In genomic region chr6:111427341-111428116, GRCh38 we compare ENCODE assay signal across 8 cellular contexts. TPM values are rescaled to one million over a fixed set of nuclear protein-coding genes. Genes with fewer than 3 reads are reported as not detected.
DNase-seq lines count a peak whose midpoint lies in the region; ATAC-seq and TF ChIP-seq lines count a peak whose summit lies in the region.

No MANE protein-coding gene starts in this region.

- H3K4me1 ChIP-seq in gastroesophageal sphincter, result peaks cover 10 to 63% (median 15%) of the 10 kb centered on the region in 3 donors

- H3K27me3 Mint-ChIP-seq in stimulated activated naive CD8-positive, alpha-beta T cell treated with anti-CD3 and anti-CD28 coated beads, Interleukin-15, amount 100 ng/mL, for 72 hours, result no peaks in the 10 kb centered on the region

- H3K36me3 ChIP-seq in gastroesophageal sphincter, result peaks cover 0 to 7% of the 10 kb centered on the region in 2 donors

- H3K4me3 ChIP-seq in gastroesophageal sphincter (no peak overlapping the region), coronary artery (no peak overlapping the region)

- H3K27me3 ChIP-seq in gastroesophageal sphincter, result no peaks in the 10 kb centered on the region

- TF ChIP-seq EP300 in gastroesophageal sphincter (IDR thresholded peaks at IDR 0.05), result no peak

- H3K27ac Mint-ChIP-seq in stimulated activated naive CD8-positive, alpha-beta T cell treated with anti-CD3 and anti-CD28 coated beads, Interleukin-15, amount 100 ng/mL, for 72 hours, result no peak overlapping the region

- peaks cover 58% of the 10 kb centered on the region for H3K4me1 Mint-ChIP-seq in stimulated activated naive CD8-positive, alpha-beta T cell treated with anti-CD3 and anti-CD28 coated beads, Interleukin-15, amount 100 ng/mL, for 72 hours

- no peak overlapping the region for H3K27ac ChIP-seq in gastroesophageal sphincter
- no peak overlapping the region for H3K27ac ChIP-seq in coronary artery

- no peak for TF ChIP-seq POLR2A in gastroesophageal sphincter (IDR thresholded peaks at IDR 0.05)

- peaks cover 0 to 9% (median 0%) of the 10 kb centered on the region in 3 donors for H3K9me3 ChIP-seq in gastroesophageal sphincter

- H3K9me3 Mint-ChIP-seq in stimulated activated naive CD8-positive, alpha-beta T cell treated with anti-CD3 and anti-CD28 coated beads, Interleukin-15, amount 100 ng/mL, for 72 hours, result peaks cover 20 to 32% of the 10 kb centered on the region in 2 donors

- H3K4me3 Mint-ChIP-seq in stimulated activated naive CD8-positive, alpha-beta T cell treated with anti-CD3 and anti-CD28 coated beads, Interleukin-15, amount 100 ng/mL, for 72 hours, result peak overlapping the region; percentile 67 to 74

- peak; percentile 14 for DNase-seq in activated CD4-positive, alpha-beta T cell treated with anti-CD3 and anti-CD28 coated beads for 48 hours
- DNase-seq in activated CD4-positive, alpha-beta T cell treated with anti-CD3 and anti-CD28 coated beads for 1 hour, result no peak
- DNase-seq in RPMI7951 (ENCODE audit: low read depth) (peak; percentile 88), dermis blood vessel endothelial cell (peak; percentile 86), coronary artery (ENCODE audit: low spot score) (no peak)
- DNase-seq in stimulated activated naive CD8-positive, alpha-beta T cell treated with anti-CD3 and anti-CD28 coated beads, Interleukin-15, amount 100 ng/mL, for 72 hours, result peak; percentile 17 to 30

- WGBS in gastroesophageal sphincter (ENCODE audit: low coverage in 1 of 2), 2 donors, result 53 to 60% methylated on average over 4 to 5 of the region's 5 CpGs

- ATAC-seq in HG02885 (IDR thresholded peaks at IDR 0.05; ENCODE audit: poor library complexity, unreplicated experiment) (peak; percentile 82), gastroesophageal sphincter (no peak)
- ATAC-seq in stimulated activated naive CD8-positive, alpha-beta T cell treated with anti-CD3 and anti-CD28 coated beads, Interleukin-15, amount 100 ng/mL, for 72 hours, result peak; percentile 95

- no peak for TF ChIP-seq CTCF in gastroesophageal sphincter (IDR thresholded peaks at IDR 0.05)
- TF ChIP-seq CTCF in coronary artery (IDR thresholded peaks at IDR 0.05), result no peak

RNA-seq across cellular contexts. Expression of gene REV3L, which starts 55.5 kb away (rescaled TPM):
- total RNA-seq in RPMI7951 (2014; rRNA removed; shearing (Covaris generic)), result 18.6 and 22.8 TPM in 2 replicates
- 39.5 and 61.2 TPM in 2 replicates for total RNA-seq in dermis blood vessel endothelial cell
- 10 to 100 TPM; 40.7 to 84.1 (median 52.6) TPM for total RNA-seq in gastroesophageal sphincter

Comparison
In these comparisons a context has a peak if more than half of its experiments do, and no peak if none do; other contexts are left out.
1. DNase-seq: peak in activated CD4-positive, alpha-beta T cell treated with anti-CD3 and anti-CD28 coated beads for 48 hours (single experiment), RPMI7951 (single experiment), dermis blood vessel endothelial cell (single experiment) and stimulated activated naive CD8-positive, alpha-beta T cell treated with anti-CD3 and anti-CD28 coated beads, Interleukin-15, amount 100 ng/mL, for 72 hours (2 of 2); none in activated CD4-positive, alpha-beta T cell treated with anti-CD3 and anti-CD28 coated beads for 1 hour (single experiment) and coronary artery (single experiment).